1 cellular context compared by ENCODE assay signal in the genomic region with DNA sequence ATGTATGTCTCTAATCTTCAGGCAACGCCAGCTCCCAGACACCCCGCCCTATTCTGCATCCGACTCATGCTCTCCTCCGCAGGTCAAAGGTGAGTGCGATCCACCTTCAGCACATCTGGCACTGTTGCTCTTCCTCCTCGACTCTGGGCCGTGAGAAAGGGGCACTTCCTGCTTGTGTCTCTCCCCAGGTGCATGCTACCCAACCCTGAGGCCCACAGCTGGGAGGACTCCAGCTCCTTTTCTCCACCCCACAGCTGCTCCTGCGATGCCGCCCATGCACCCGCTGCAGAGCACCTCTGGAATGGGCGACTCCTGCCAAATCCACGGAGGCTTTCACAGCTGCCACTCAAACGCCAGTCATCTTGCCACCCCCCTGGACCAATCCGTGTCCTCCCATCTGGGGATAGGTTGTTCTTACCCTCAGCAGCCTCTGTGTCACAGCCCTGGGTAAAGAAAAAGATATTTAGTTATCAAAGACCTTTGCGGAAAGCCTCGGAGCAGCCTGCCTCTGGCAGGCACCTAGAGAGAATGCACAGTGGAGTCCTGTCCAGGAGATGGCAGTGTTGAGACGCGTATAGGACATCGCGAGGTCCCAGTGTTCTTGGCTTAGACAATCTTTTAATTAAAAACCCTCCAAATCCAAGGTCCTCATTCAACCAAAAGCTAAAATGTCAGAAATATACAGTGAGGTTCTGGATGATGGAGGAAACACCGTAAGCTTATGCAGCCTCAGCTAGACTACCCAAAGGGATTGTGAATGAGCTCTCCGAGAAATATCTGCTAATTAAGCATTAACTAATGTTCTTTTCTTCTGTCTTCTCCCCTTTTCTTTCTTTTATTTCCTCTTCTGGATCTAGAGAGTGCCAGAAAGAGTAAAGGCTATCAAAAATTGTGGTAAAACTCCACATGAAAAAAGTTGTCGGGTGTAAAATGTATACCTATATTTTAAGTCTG.
TF ChIP-seq lines count a peak whose summit lies in the region.

No MANE protein-coding gene starts in this region.

TF ChIP-seq in GM23338, 12 proteins besides CTCF, POLR2A, EP300 and RAD21:
- TF ChIP-seq POLR2AphosphoS5 (IDR thresholded peaks at IDR 0.05; ENCODE audit: low read depth), result no peak
- TF ChIP-seq STAT1 (IDR thresholded peaks at IDR 0.05; ENCODE audit: unreplicated experiment), result no peak
- TF ChIP-seq EZH2phosphoT487 (IDR thresholded peaks at IDR 0.05; ENCODE audit: unreplicated experiment), result no peak
- no peak for TF ChIP-seq ZNF114 (CRISPR knock-in tag; IDR thresholded peaks at IDR 0.05)
- TF ChIP-seq, protein P1, sequence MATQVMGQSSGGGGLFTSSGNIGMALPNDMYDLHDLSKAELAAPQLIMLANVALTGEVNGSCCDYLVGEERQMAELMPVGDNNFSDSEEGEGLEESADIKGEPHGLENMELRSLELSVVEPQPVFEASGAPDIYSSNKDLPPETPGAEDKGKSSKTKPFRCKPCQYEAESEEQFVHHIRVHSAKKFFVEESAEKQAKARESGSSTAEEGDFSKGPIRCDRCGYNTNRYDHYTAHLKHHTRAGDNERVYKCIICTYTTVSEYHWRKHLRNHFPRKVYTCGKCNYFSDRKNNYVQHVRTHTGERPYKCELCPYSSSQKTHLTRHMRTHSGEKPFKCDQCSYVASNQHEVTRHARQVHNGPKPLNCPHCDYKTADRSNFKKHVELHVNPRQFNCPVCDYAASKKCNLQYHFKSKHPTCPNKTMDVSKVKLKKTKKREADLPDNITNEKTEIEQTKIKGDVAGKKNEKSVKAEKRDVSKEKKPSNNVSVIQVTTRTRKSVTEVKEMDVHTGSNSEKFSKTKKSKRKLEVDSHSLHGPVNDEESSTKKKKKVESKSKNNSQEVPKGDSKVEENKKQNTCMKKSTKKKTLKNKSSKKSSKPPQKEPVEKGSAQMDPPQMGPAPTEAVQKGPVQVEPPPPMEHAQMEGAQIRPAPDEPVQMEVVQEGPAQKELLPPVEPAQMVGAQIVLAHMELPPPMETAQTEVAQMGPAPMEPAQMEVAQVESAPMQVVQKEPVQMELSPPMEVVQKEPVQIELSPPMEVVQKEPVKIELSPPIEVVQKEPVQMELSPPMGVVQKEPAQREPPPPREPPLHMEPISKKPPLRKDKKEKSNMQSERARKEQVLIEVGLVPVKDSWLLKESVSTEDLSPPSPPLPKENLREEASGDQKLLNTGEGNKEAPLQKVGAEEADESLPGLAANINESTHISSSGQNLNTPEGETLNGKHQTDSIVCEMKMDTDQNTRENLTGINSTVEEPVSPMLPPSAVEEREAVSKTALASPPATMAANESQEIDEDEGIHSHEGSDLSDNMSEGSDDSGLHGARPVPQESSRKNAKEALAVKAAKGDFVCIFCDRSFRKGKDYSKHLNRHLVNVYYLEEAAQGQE (IDR thresholded peaks at IDR 0.05; ENCODE audit: unreplicated experiment), result no peak
- TF ChIP-seq, protein P2, sequence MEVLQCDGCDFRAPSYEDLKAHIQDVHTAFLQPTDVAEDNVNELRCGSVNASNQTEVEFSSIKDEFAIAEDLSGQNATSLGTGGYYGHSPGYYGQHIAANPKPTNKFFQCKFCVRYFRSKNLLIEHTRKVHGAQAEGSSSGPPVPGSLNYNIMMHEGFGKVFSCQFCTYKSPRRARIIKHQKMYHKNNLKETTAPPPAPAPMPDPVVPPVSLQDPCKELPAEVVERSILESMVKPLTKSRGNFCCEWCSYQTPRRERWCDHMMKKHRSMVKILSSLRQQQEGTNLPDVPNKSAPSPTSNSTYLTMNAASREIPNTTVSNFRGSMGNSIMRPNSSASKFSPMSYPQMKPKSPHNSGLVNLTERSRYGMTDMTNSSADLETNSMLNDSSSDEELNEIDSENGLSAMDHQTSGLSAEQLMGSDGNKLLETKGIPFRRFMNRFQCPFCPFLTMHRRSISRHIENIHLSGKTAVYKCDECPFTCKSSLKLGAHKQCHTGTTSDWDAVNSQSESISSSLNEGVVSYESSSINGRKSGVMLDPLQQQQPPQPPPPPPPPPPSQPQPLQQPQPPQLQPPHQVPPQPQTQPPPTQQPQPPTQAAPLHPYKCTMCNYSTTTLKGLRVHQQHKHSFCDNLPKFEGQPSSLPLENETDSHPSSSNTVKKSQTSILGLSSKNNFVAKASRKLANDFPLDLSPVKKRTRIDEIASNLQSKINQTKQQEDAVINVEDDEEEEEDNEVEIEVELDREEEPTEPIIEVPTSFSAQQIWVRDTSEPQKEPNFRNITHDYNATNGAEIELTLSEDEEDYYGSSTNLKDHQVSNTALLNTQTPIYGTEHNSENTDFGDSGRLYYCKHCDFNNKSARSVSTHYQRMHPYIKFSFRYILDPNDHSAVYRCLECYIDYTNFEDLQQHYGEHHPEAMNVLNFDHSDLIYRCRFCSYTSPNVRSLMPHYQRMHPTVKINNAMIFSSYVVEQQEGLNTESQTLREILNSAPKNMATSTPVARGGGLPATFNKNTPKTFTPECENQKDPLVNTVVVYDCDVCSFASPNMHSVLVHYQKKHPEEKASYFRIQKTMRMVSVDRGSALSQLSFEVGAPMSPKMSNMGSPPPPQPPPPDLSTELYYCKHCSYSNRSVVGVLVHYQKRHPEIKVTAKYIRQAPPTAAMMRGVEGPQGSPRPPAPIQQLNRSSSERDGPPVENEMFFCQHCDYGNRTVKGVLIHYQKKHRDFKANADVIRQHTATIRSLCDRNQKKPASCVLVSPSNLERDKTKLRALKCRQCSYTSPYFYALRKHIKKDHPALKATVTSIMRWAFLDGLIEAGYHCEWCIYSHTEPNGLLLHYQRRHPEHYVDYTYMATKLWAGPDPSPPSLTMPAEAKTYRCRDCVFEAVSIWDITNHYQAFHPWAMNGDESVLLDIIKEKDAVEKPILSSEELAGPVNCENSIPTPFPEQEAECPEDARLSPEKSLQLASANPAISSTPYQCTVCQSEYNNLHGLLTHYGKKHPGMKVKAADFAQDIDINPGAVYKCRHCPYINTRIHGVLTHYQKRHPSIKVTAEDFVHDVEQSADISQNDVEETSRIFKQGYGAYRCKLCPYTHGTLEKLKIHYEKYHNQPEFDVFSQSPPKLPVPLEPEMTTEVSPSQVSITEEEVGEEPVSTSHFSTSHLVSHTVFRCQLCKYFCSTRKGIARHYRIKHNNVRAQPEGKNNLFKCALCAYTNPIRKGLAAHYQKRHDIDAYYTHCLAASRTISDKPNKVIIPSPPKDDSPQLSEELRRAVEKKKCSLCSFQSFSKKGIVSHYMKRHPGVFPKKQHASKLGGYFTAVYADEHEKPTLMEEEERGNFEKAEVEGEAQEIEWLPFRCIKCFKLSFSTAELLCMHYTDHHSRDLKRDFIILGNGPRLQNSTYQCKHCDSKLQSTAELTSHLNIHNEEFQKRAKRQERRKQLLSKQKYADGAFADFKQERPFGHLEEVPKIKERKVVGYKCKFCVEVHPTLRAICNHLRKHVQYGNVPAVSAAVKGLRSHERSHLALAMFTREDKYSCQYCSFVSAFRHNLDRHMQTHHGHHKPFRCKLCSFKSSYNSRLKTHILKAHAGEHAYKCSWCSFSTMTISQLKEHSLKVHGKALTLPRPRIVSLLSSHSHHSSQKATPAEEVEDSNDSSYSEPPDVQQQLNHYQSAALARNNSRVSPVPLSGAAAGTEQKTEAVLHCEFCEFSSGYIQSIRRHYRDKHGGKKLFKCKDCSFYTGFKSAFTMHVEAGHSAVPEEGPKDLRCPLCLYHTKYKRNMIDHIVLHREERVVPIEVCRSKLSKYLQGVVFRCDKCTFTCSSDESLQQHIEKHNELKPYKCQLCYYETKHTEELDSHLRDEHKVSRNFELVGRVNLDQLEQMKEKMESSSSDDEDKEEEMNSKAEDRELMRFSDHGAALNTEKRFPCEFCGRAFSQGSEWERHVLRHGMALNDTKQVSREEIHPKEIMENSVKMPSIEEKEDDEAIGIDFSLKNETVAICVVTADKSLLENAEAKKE (CRISPR knock-in tag; IDR thresholded peaks at IDR 0.05), result no peak
- TF ChIP-seq CREB1 (CRISPR knock-in tag; IDR thresholded peaks at IDR 0.05; ENCODE audit: low read depth), result no peak
- no peak for TF ChIP-seq JUNB (IDR thresholded peaks at IDR 0.05; ENCODE audit: unreplicated experiment)
- TF ChIP-seq, protein P3, sequence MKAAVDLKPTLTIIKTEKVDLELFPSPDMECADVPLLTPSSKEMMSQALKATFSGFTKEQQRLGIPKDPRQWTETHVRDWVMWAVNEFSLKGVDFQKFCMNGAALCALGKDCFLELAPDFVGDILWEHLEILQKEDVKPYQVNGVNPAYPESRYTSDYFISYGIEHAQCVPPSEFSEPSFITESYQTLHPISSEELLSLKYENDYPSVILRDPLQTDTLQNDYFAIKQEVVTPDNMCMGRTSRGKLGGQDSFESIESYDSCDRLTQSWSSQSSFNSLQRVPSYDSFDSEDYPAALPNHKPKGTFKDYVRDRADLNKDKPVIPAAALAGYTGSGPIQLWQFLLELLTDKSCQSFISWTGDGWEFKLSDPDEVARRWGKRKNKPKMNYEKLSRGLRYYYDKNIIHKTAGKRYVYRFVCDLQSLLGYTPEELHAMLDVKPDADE (IDR thresholded peaks at IDR 0.05), result no peak
- no peak for TF ChIP-seq EZH2 (IDR thresholded peaks at IDR 0.05; ENCODE audit: low read depth, unreplicated experiment)
- no peak for TF ChIP-seq NANOG (IDR thresholded peaks at IDR 0.05; ENCODE audit: borderline replicate concordance)
- no peak for TF ChIP-seq ZNF331 (CRISPR knock-in tag; IDR thresholded peaks at IDR 0.05; ENCODE audit: low read depth)
TF ChIP-seq in GM23338: peak in this region for 0.
